Comparison of ENCODE assay signal across 8 cellular contexts in genomic region chr5:97182571-97183099, GRCh38. TPM values are rescaled to one million over a fixed set of nuclear protein-coding genes. Genes with fewer than 3 reads are reported as not detected.
DNase-seq lines count a peak whose midpoint lies in the region; ATAC-seq and TF ChIP-seq lines count a peak whose summit lies in the region.

No MANE protein-coding gene starts in this region.

- peak overlapping the region; percentile 90 to 92 for H3K4me3 Mint-ChIP-seq in effector memory CD8-positive, alpha-beta T cell

- H3K27me3 Mint-ChIP-seq in effector memory CD8-positive, alpha-beta T cell: no peaks in the 10 kb centered on the region

- H2AFZ ChIP-seq in OCI-LY3 (ENCODE audit: low read depth, low read length) (peak overlapping the region; percentile 19), neural cell (ENCODE audit: low read depth, low read length) (peak overlapping the region; percentile 63)

- H3K36me3 ChIP-seq in OCI-LY3 (replicated peaks; ENCODE audit: low read depth, low read length) (peaks cover 11% of the 10 kb centered on the region), neural cell (ENCODE audit: insufficient read depth, low read length) (no peaks in the 10 kb centered on the region)

- peak overlapping the region; percentile 100 for H3K27ac Mint-ChIP-seq in effector memory CD8-positive, alpha-beta T cell

- no peaks in the 10 kb centered on the region for H3K9me3 Mint-ChIP-seq in effector memory CD8-positive, alpha-beta T cell

- H3K9me3 ChIP-seq in OCI-LY3 (ENCODE audit: insufficient read depth, low read length) (no peaks in the 10 kb centered on the region), neural cell (ENCODE audit: low read length) (no peaks in the 10 kb centered on the region)

- no peak for TF ChIP-seq CTCF in OCI-LY3 (IDR thresholded peaks at IDR 0.05; ENCODE audit: low read depth, low read length)
- no peak for TF ChIP-seq CTCF in neural cell (IDR thresholded peaks at IDR 0.05; ENCODE audit: poor library complexity, severe bottlenecking)

- no peaks in the 10 kb centered on the region for H3K9me2 ChIP-seq in neural cell (ENCODE audit: insufficient read depth, low read length)

- H3K4me3 ChIP-seq in OCI-LY3 (ENCODE audit: low read length) (peak overlapping the region; percentile 96), neural cell (ENCODE audit: low read length) (peak overlapping the region; percentile 83)

- no peak for TF ChIP-seq EP300 in neural cell (conservative IDR thresholded peaks at IDR 0.05; ENCODE audit: poor library complexity, severe bottlenecking)

- H3K4me2 ChIP-seq in OCI-LY3 (ENCODE audit: low read length) (peak overlapping the region; percentile 83), neural cell (ENCODE audit: low read length) (peak overlapping the region; percentile 94)

- peak; percentile 18 for ATAC-seq in effector memory CD8-positive, alpha-beta T cell (replicated peaks)
- ATAC-seq in HG03045 (IDR thresholded peaks at IDR 0.05; ENCODE audit: unreplicated experiment) (no peak), GM19467 (IDR thresholded peaks at IDR 0.05; ENCODE audit: unreplicated experiment) (no peak)

- H3K4me1 ChIP-seq in OCI-LY3 (ENCODE audit: low read length): peaks cover 11% of the 10 kb centered on the region

- H3K79me2 ChIP-seq in OCI-LY3 (ENCODE audit: low read length) (peaks cover 26% of the 10 kb centered on the region), neural cell (replicated peaks; ENCODE audit: insufficient read depth, low read length) (peaks cover 17% of the 10 kb centered on the region)

- peaks cover 22 to 28% of the 10 kb centered on the region in 2 donors for H3K4me1 Mint-ChIP-seq in effector memory CD8-positive, alpha-beta T cell (ENCODE audit: low read depth in 2 of 2)

- H3F3A ChIP-seq in neural cell (ENCODE audit: insufficient read depth, low read length, poor library complexity, severe bottlenecking): no peaks in the 10 kb centered on the region

- peaks cover 37% of the 10 kb centered on the region for H3K36me3 Mint-ChIP-seq in effector memory CD8-positive, alpha-beta T cell (ENCODE audit: insufficient read depth)

- TF ChIP-seq RAD21 in neural cell (conservative IDR thresholded peaks at IDR 0.05): no peak

- H3K27me3 ChIP-seq in OCI-LY3 (ENCODE audit: low read depth, low read length) (no peaks in the 10 kb centered on the region), neural cell (ENCODE audit: insufficient read depth, low read depth, low read length) (no peaks in the 10 kb centered on the region)

- H4K20me1 ChIP-seq in OCI-LY3 (ENCODE audit: insufficient read depth, low read length) (no peaks in the 10 kb centered on the region), neural cell (ENCODE audit: insufficient read depth) (no peaks in the 10 kb centered on the region)

- H3K9ac ChIP-seq in OCI-LY3 (ENCODE audit: low read length) (peak overlapping the region; percentile 93), neural cell (ENCODE audit: low read length) (peak overlapping the region; percentile 65)

- H3K27ac ChIP-seq in OCI-LY3 (ENCODE audit: low read length) (peak overlapping the region; percentile 71), neural cell (ENCODE audit: low read length) (peak overlapping the region; percentile 83)

- DNase-seq in EL (peak; percentile 59), amygdala (lab: John Stamatoyannopoulos, UW) (no peak), ecto neural progenitor cell (ENCODE audit: low spot score) (no peak)
- no peak for DNase-seq in effector memory CD8-positive, alpha-beta T cell

TF ChIP-seq in neural cell, 6 proteins besides CTCF, POLR2A, EP300 and RAD21:
- no peak for TF ChIP-seq MXI1 (conservative IDR thresholded peaks at IDR 0.05; ENCODE audit: poor library complexity, severe bottlenecking)
- TF ChIP-seq TAF1 (IDR thresholded peaks at IDR 0.05; ENCODE audit: low read depth): no peak
- no peak for TF ChIP-seq SMC3 (conservative IDR thresholded peaks at IDR 0.05; ENCODE audit: poor library complexity)
- TF ChIP-seq EZH2 (IDR thresholded peaks at IDR 0.05; ENCODE audit: borderline replicate concordance, insufficient read depth, low read length, poor library complexity, severe bottlenecking): no peak
- no peak for TF ChIP-seq POLR2AphosphoS5 (IDR thresholded peaks at IDR 0.05)
- TF ChIP-seq REST (IDR thresholded peaks at IDR 0.05; ENCODE audit: borderline replicate concordance): no peak
TF ChIP-seq in neural cell: peak in this region for 0.

RNA-seq across cellular contexts. Expression of gene RIOK2, which starts 0.4 kb away (rescaled TPM):
- polyA plus RNA-seq in neural cell: 17.4 and 20.7 TPM in 2 replicates
- polyA minus RNA-seq in neural cell: 39.8 and 48.2 TPM in 2 replicates

RNA-seq across cellular contexts. Expression of gene LIX1, which starts 40.2 kb away (rescaled TPM):
- 1.1 and 1.9 TPM in 2 replicates for polyA plus RNA-seq in neural cell
- polyA minus RNA-seq in neural cell: 1.2 and 2.0 TPM in 2 replicates
